In the genomic region with DNA sequence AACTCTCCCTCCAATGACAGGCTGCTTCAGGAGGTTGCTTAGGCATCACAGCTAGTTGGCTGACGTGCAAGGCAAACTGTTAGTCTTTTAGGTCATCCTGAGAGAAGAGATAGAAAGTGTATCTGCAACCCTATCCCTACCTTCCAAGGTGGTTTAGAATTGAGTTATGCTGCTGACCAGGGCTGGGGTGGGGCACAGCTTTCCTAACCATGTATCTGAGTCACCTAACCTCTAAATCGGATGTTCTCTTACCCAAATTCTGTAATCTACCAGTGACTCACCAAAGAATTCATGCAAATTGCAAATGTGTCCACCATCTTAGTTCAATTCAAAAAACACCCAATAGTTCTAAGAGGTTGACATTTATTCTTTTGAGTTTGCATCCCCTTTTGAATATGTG, we compare ENCODE assay signal across 23 cellular contexts.
A peak's percentile ranks its signal among the peaks of the same experiment; 100 is the strongest.
DNase-seq lines count a peak whose midpoint lies in the region; ATAC-seq and TF ChIP-seq lines count a peak whose summit lies in the region.
"Had no signal": no experiment of that assay in that cellular context is flagged by ENCODE, and none has a peak within 500 bp of the region (broad histone marks: within the 10 kb centered on the region; RNA-seq: fewer than 3 reads in every experiment).

No MANE protein-coding gene starts in this region.

- H3K27ac ChIP-seq in RWPE1 = no peak overlapping the region
- H3K27ac ChIP-seq: parathyroid adenoma, right lobe of liver, SJSA1, stomach, tibial nerve had no signal

- ATAC-seq in natural killer cell (no peak), GM18909 (IDR thresholded peaks at IDR 0.05; ENCODE audit: poor library complexity, unreplicated experiment) (no peak), HG02588 (IDR thresholded peaks at IDR 0.05; ENCODE audit: unreplicated experiment) (no peak)
- ATAC-seq: activated CD4-positive, CD25-positive, alpha-beta regulatory T cell treated with anti-CD3 and anti-CD28 coated beads, Interleukin-2, amount 50 U/mL, for 24 hours; Panc1; right lobe of liver had no signal

- TF ChIP-seq CTCF in RWPE1 (conservative IDR thresholded peaks at IDR 0.05; ENCODE audit: low read depth) (no peak), fibroblast of mammary gland (conservative IDR thresholded peaks at IDR 0.05; ENCODE audit: control insufficient read depth, insufficient read depth, low read depth, low read length) (no peak), natural killer cell (IDR thresholded peaks at IDR 0.05) (no peak)

- POLR2A ChIA-PET in RWPE1 (lab: Yijun Ruan, JAX; ENCODE audit: low non-redundant PET) = no interaction called here

- DNase-seq in Caki2 (ENCODE audit: low read depth) = peak; percentile 5
- DNase-seq in ELR (ENCODE audit: low read depth) = peak; percentile 2
- DNase-seq in RWPE1 (ENCODE audit: low spot score) = peak; percentile 21
- DNase-seq in fibroblast of mammary gland (ENCODE audit: low read depth) = peak; percentile 16
- no peak for DNase-seq in natural killer cell
- DNase-seq: activated naive CD8-positive, alpha-beta T cell treated with anti-CD3 and anti-CD28 coated beads, Interleukin-2, amount 10 ng/mL, durations not matched to agents 7 days and 5 days; CD4-positive, CD25-positive, alpha-beta regulatory T cell; foreskin melanocyte; immature natural killer cell; IMR-90; NCI-H1436; NCI-H510A; NK-92 treated with Interleukin-12 subunit alpha and Interleukin-12 subunit beta, amount 100 ng/mL, for 24 hours; right lobe of liver; stomach had no signal

- no peak overlapping the region for H3K4me3 Mint-ChIP-seq in natural killer cell
- H3K4me3 Mint-ChIP-seq: activated naive CD8-positive, alpha-beta T cell treated with anti-CD3 and anti-CD28 coated beads, Interleukin-2, amount 10 ng/mL, durations not matched to agents 7 days and 5 days; CD4-positive, CD25-positive, alpha-beta regulatory T cell; immature natural killer cell; nephron had no signal

- H3K27ac Mint-ChIP-seq in natural killer cell = no peak overlapping the region
- H3K27ac Mint-ChIP-seq: activated naive CD8-positive, alpha-beta T cell treated with anti-CD3 and anti-CD28 coated beads, Interleukin-2, amount 10 ng/mL, durations not matched to agents 7 days and 5 days; CD4-positive, CD25-positive, alpha-beta regulatory T cell; immature natural killer cell; nephron had no signal

- peaks cover 7 to 43% of the 10 kb centered on the region in 2 donors for H3K27me3 Mint-ChIP-seq in natural killer cell (ENCODE audit: low read depth in 2 of 2)

- H3K9me3 Mint-ChIP-seq in natural killer cell = peaks cover 0 to 4% of the 10 kb centered on the region in 2 donors
- H3K9me3 Mint-ChIP-seq: activated naive CD8-positive, alpha-beta T cell treated with anti-CD3 and anti-CD28 coated beads, Interleukin-2, amount 10 ng/mL, durations not matched to agents 7 days and 5 days; immature natural killer cell had no signal

- H3K36me3 Mint-ChIP-seq in natural killer cell = no peaks in the 10 kb centered on the region
- H3K36me3 Mint-ChIP-seq: activated naive CD8-positive, alpha-beta T cell treated with anti-CD3 and anti-CD28 coated beads, Interleukin-2, amount 10 ng/mL, durations not matched to agents 7 days and 5 days; CD4-positive, CD25-positive, alpha-beta regulatory T cell; immature natural killer cell had no signal

- no peak overlapping the region for H3K4me3 ChIP-seq in fibroblast of mammary gland (ENCODE audit: control insufficient read depth, low read depth, low read length)
- H3K4me3 ChIP-seq: right lobe of liver, SJSA1, stomach, tibial nerve had no signal

- H3K4me1 Mint-ChIP-seq in natural killer cell = no peaks in the 10 kb centered on the region
- H3K4me1 Mint-ChIP-seq: activated naive CD8-positive, alpha-beta T cell treated with anti-CD3 and anti-CD28 coated beads, Interleukin-2, amount 10 ng/mL, durations not matched to agents 7 days and 5 days; CD4-positive, CD25-positive, alpha-beta regulatory T cell; immature natural killer cell; nephron had no signal

- in situ Hi-C loops in Caki2 (cut with HindIII; ENCODE audit: low pct_unique_long_range_greater_than_20kb, low sequenced_read_pairs) = no loop called here

- intact Hi-C loops in natural killer cell (cut with micrococcal nuclease) = no loop called here

- CTCF ChIA-PET in RWPE1 (lab: Yijun Ruan, JAX) = no interaction called here
